In genomic region chr12:11717533-11717961, GRCh38 we compare ENCODE assay signal across 1 cellular context.
TF ChIP-seq lines count a peak whose summit lies in the region.

No MANE protein-coding gene starts in this region.

TF ChIP-seq in HepG2, 621 proteins besides CTCF, POLR2A, EP300 and RAD21 (continued from another document):
- TF ChIP-seq PLRG1 (conservative IDR thresholded peaks at IDR 0.05) = no peak
